8 cellular contexts compared by ENCODE assay signal in the genomic region with DNA sequence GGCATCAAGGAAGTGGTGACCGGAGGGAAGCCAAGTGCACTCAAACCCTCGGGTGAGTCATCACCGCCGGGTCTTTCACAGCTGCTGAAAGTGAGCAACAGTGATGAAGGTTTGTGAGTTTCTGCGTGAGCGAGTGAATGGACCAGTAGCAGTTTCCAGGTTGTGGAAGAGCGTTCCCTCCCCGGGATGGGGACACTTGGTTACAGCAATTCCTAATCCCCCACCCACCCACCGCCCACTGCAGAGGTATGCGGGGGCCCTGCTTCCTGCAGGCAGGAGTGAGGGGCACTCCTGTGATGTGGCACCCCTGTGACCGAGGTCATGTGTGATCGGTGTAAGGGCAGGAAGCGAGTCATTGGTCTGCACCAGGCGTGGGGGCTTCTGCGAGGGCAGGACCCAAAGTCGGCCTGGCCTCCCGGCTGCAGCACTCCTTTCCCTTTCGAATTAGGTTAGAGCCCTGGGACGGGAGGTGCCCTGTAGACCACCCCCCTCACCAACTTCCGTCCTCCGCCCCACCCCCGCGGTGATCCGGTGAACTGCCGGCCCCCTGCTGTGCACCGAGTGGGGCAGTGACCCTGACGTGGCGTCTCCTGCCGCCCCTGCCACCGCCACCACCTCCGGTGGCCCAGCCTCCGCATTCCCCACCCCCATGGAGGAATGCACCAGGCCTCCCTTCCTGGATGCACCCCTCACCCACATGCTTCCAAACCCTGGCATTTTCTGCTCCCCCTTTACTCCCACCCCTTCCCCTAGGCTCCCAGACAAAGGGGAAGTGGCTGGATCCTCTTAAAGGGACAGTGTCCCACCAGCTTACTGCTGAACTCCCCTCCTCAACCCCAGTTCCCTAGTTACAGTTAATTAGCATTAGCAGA. TPM values are rescaled to one million over a fixed set of nuclear protein-coding genes. Genes with fewer than 3 reads are reported as not detected.
DNase-seq lines count a peak whose midpoint lies in the region; ATAC-seq and TF ChIP-seq lines count a peak whose summit lies in the region.

No MANE protein-coding gene starts in this region.

- no peaks in the 10 kb centered on the region for H3K27me3 Mint-ChIP-seq in activated CD4-positive, alpha-beta T cell treated with anti-CD3 and anti-CD28 coated beads for 36 hours

- H3K4me3 ChIP-seq in lower leg skin (ENCODE audit: low read depth, poor library complexity, severe bottlenecking): no peak overlapping the region

- H3K9me3 Mint-ChIP-seq in activated CD4-positive, alpha-beta T cell treated with anti-CD3 and anti-CD28 coated beads for 36 hours (ENCODE audit: low read depth): no peaks in the 10 kb centered on the region

- ATAC-seq in GM21528 (IDR thresholded peaks at IDR 0.05; ENCODE audit: low FRiP score, unreplicated experiment): peak; percentile 40
- peak; percentile 93 for ATAC-seq in activated CD4-positive, alpha-beta T cell treated with anti-CD3 and anti-CD28 coated beads for 36 hours

- POLR2A ChIA-PET in activated CD4-positive, alpha-beta T cell treated with anti-CD3 and anti-CD28 coated beads for 36 hours (lab: Charles Lee): interaction anchor here (0.6 kb wide), 1 partner anchor 35 kb away, joined by 3 read pairs; no protein-coding TSS in a partner anchor

- no peak for TF ChIP-seq CTCF in lower leg skin (IDR thresholded peaks at IDR 0.05)

- intact Hi-C loops in activated CD4-positive, alpha-beta T cell treated with anti-CD3 and anti-CD28 coated beads for 36 hours (cut with DNase I, micrococcal nuclease): loop anchor here (1.0 to 5.0 kb wide), 4 partner anchors 10 to 83 kb away; a partner anchor contains a TSS
- intact Hi-C loops in lower leg skin (cut with DNase I; ENCODE audit: low total_unique reads): no loop called here

- H3K36me3 Mint-ChIP-seq in activated CD4-positive, alpha-beta T cell treated with anti-CD3 and anti-CD28 coated beads for 36 hours (ENCODE audit: low read depth): peaks cover 12% of the 10 kb centered on the region

- peak overlapping the region; percentile 59 for H3K27ac Mint-ChIP-seq in activated CD4-positive, alpha-beta T cell treated with anti-CD3 and anti-CD28 coated beads for 36 hours

- WGBS in lower leg skin, 2 donors: 34 to 41% methylated on average over 25 to 32 of the region's 32 CpGs

- no peak for TF ChIP-seq POLR2A in lower leg skin (IDR thresholded peaks at IDR 0.05)

- H3K4me1 Mint-ChIP-seq in activated CD4-positive, alpha-beta T cell treated with anti-CD3 and anti-CD28 coated beads for 36 hours: peaks cover 18% of the 10 kb centered on the region

- CTCF ChIA-PET in activated CD4-positive, alpha-beta T cell treated with anti-CD3 and anti-CD28 coated beads for 36 hours (lab: Charles Lee): interaction anchor here (0.9 to 1.2 kb wide), 2 partner anchors 30 to 86 kb away, joined by 3 to 7 read pairs; no protein-coding TSS in a partner anchor

- DNase-seq in DMS53 (lab: John Stamatoyannopoulos, UW) (peak; percentile 98), Kasumi-1 (lab: John Stamatoyannopoulos, UW) (peak; percentile 75 to 82), dedifferentiated amniotic fluid mesenchymal stem cell (ENCODE audit: extremely low spot score) (peak; percentile 81), lower leg skin (ENCODE audit: low spot score in 2 of 2) (peak; percentile 84 to 97), cerebellum (ENCODE audit: low spot score) (no peak)
- DNase-seq in activated CD4-positive, alpha-beta T cell treated with anti-CD3 and anti-CD28 coated beads for 36 hours: peak; percentile 91
- peak; percentile 40 to 45 (median 43) for DNase-seq in stimulated activated CD4-positive, alpha-beta T cell treated with anti-CD3 and anti-CD28 coated beads, TNF-alpha, amount 100 ng/mL, for 1 hour (ENCODE audit: low read depth in 3 of 3, low spot score in 1 of 3)

- peak overlapping the region; percentile 52 for H3K4me3 Mint-ChIP-seq in activated CD4-positive, alpha-beta T cell treated with anti-CD3 and anti-CD28 coated beads for 36 hours

RNA-seq across cellular contexts. Expression of a gene that starts 10.9 kb away (rescaled TPM):
- total RNA-seq in activated CD4-positive, alpha-beta T cell treated with anti-CD3 and anti-CD28 coated beads for 36 hours: 10 to 100 TPM; 12.5 to 14.8 TPM
- total RNA-seq in lower leg skin (10 to 100 TPM in 3 of 4 donors, 1 to 10 TPM in 1; 7.7 to 19.5 (median 14.6) TPM), cerebellum (15.2 TPM)
